1 cellular context compared by ENCODE assay signal in the genomic region with DNA sequence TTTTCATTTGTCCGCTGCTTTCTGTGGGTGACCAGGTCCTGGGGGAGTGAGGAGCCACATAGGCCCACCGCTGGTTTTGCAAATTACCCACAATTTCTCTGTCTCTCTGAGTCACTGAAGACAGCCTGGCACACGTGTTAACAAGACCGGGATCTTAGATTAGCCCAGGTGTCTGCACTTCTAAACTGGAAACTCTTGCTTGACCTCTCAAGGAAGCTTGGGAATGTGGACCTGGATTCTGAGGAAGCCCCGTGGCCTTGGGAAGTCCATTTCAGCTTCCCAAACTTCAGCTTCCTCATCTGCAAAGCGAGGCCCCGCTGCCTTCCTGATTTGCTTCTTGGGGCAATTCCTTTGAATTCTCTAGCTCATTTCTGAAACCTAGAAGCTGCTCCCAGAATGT.
TF ChIP-seq lines count a peak whose summit lies in the region.

No MANE protein-coding gene starts in this region.

TF ChIP-seq in GM12878, 131 proteins besides CTCF, POLR2A, EP300 and RAD21:
- TF ChIP-seq BHLHE40 (IDR thresholded peaks at IDR 0.05; ENCODE audit: borderline replicate concordance in 1 of 2, low read depth in 2 of 2, low read length in 1 of 2) = peak in 1 of 2 experiments; percentile 9; a peak in 1 of 4 replicates
- TF ChIP-seq, protein P1, sequence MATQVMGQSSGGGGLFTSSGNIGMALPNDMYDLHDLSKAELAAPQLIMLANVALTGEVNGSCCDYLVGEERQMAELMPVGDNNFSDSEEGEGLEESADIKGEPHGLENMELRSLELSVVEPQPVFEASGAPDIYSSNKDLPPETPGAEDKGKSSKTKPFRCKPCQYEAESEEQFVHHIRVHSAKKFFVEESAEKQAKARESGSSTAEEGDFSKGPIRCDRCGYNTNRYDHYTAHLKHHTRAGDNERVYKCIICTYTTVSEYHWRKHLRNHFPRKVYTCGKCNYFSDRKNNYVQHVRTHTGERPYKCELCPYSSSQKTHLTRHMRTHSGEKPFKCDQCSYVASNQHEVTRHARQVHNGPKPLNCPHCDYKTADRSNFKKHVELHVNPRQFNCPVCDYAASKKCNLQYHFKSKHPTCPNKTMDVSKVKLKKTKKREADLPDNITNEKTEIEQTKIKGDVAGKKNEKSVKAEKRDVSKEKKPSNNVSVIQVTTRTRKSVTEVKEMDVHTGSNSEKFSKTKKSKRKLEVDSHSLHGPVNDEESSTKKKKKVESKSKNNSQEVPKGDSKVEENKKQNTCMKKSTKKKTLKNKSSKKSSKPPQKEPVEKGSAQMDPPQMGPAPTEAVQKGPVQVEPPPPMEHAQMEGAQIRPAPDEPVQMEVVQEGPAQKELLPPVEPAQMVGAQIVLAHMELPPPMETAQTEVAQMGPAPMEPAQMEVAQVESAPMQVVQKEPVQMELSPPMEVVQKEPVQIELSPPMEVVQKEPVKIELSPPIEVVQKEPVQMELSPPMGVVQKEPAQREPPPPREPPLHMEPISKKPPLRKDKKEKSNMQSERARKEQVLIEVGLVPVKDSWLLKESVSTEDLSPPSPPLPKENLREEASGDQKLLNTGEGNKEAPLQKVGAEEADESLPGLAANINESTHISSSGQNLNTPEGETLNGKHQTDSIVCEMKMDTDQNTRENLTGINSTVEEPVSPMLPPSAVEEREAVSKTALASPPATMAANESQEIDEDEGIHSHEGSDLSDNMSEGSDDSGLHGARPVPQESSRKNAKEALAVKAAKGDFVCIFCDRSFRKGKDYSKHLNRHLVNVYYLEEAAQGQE (IDR thresholded peaks at IDR 0.05; ENCODE audit: low read depth, low read length) = no peak
- TF ChIP-seq SMC3 (IDR thresholded peaks at IDR 0.05; ENCODE audit: borderline replicate concordance, low read length) = no peak
- TF ChIP-seq, protein P2, sequence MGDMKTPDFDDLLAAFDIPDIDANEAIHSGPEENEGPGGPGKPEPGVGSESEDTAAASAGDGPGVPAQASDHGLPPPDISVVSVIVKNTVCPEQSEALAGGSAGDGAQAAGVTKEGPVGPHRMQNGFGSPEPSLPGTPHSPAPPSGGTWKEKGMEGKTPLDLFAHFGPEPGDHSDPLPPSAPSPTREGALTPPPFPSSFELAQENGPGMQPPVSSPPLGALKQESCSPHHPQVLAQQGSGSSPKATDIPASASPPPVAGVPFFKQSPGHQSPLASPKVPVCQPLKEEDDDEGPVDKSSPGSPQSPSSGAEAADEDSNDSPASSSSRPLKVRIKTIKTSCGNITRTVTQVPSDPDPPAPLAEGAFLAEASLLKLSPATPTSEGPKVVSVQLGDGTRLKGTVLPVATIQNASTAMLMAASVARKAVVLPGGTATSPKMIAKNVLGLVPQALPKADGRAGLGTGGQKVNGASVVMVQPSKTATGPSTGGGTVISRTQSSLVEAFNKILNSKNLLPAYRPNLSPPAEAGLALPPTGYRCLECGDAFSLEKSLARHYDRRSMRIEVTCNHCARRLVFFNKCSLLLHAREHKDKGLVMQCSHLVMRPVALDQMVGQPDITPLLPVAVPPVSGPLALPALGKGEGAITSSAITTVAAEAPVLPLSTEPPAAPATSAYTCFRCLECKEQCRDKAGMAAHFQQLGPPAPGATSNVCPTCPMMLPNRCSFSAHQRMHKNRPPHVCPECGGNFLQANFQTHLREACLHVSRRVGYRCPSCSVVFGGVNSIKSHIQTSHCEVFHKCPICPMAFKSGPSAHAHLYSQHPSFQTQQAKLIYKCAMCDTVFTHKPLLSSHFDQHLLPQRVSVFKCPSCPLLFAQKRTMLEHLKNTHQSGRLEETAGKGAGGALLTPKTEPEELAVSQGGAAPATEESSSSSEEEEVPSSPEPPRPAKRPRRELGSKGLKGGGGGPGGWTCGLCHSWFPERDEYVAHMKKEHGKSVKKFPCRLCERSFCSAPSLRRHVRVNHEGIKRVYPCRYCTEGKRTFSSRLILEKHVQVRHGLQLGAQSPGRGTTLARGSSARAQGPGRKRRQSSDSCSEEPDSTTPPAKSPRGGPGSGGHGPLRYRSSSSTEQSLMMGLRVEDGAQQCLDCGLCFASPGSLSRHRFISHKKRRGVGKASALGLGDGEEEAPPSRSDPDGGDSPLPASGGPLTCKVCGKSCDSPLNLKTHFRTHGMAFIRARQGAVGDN (IDR thresholded peaks at IDR 0.05) = peak; percentile 21; the same call in 1 of the 2 replicates
- TF ChIP-seq SPI1 (IDR thresholded peaks at IDR 0.05; ENCODE audit: borderline replicate concordance, insufficient read depth, low read depth, low read length) = no peak
